In the genomic region with DNA sequence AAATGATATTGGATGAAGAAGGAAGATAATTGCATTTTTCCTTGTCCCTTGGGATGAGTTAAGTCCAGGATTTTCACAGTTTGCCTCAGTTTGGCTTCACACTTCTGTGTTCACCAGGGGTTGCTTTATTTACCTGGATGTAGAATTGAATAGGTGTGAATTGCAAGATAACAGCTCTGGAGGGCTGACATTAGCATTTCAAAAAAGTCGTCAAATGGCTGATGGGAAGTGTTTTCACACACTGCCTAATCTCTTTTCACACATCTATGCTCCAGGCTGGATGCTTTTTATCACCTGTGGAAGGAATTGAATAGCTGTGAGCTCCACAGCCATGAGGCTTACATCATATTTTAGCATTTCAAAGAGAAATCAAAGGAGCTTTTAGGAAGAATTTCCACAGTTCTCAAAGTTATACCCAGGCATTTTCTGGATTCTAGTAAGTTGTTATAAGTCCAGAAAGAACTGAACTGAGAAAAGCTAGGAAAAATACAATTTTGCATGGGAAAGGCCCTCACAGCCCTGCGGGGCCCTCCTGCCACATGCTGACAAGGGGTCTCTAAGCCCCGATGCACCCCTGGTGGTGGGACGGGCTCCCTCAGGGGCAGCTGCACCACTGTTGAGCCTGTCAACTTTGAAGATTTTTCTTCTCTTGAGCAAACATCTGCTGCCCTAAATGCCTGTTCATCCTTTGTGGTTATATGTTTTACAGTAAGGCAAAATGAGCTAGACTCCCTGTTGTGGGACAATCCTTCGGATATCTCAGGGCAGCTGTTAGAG, we compare ENCODE assay signal across 1 cellular context.
TF ChIP-seq lines count a peak whose summit lies in the region.

No MANE protein-coding gene starts in this region.

TF ChIP-seq in GM23338, 12 proteins besides CTCF, POLR2A, EP300 and RAD21 (continued from another document):
- TF ChIP-seq, protein P1, sequence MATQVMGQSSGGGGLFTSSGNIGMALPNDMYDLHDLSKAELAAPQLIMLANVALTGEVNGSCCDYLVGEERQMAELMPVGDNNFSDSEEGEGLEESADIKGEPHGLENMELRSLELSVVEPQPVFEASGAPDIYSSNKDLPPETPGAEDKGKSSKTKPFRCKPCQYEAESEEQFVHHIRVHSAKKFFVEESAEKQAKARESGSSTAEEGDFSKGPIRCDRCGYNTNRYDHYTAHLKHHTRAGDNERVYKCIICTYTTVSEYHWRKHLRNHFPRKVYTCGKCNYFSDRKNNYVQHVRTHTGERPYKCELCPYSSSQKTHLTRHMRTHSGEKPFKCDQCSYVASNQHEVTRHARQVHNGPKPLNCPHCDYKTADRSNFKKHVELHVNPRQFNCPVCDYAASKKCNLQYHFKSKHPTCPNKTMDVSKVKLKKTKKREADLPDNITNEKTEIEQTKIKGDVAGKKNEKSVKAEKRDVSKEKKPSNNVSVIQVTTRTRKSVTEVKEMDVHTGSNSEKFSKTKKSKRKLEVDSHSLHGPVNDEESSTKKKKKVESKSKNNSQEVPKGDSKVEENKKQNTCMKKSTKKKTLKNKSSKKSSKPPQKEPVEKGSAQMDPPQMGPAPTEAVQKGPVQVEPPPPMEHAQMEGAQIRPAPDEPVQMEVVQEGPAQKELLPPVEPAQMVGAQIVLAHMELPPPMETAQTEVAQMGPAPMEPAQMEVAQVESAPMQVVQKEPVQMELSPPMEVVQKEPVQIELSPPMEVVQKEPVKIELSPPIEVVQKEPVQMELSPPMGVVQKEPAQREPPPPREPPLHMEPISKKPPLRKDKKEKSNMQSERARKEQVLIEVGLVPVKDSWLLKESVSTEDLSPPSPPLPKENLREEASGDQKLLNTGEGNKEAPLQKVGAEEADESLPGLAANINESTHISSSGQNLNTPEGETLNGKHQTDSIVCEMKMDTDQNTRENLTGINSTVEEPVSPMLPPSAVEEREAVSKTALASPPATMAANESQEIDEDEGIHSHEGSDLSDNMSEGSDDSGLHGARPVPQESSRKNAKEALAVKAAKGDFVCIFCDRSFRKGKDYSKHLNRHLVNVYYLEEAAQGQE (IDR thresholded peaks at IDR 0.05; ENCODE audit: unreplicated experiment) = no peak
- TF ChIP-seq POLR2AphosphoS5 (IDR thresholded peaks at IDR 0.05; ENCODE audit: low read depth) = peak; percentile 35; the same call in 1 of the 2 replicates
